In the genomic region with DNA sequence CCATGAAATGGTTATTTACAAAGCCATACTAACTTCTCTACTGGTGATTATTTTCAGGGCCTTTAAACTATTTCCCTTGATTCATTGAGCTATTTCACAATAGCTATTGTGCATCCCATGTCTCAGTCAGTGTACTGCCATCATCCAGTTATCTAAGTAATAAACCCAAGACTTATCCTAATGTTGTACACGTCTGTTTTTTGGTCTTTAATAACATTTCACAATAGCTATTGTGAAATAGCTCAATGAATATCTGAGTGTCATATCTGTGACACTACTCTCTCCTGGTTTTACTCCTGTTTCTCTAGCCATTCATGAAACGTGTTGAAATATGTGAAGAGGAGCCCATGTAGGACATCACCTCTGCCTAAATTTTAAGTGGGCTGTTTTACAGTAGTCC, we compare ENCODE assay signal across 24 cellular contexts. TPM values are rescaled to one million over a fixed set of nuclear protein-coding genes. Genes with fewer than 3 reads are reported as not detected.
"Had no signal": no experiment of that assay in that cellular context is flagged by ENCODE, and none has a peak within 500 bp of the region (broad histone marks: within the 10 kb centered on the region; RNA-seq: fewer than 3 reads in every experiment).

No MANE protein-coding gene starts in this region.

- H3K4me3 Mint-ChIP-seq: activated CD4-positive, alpha-beta memory T cell treated with anti-CD3 and anti-CD28 coated beads, Interleukin-2, amount 10 ng/mL, durations not matched to agents 7 days and 5 days; activated T-cell treated with anti-CD3 and anti-CD28 coated beads, Interleukin-2, amount 50 U/mL, for 4 hours; brain; endodermal cell; immature natural killer cell; nephron progenitor cell; type B pancreatic cell; WTC11 had no signal

- H3K9me3 ChIP-seq: heart left ventricle, right atrium auricular region had no signal

- H3K4me2 ChIP-seq: smooth muscle cell had no signal

- H3K4me1 ChIP-seq: heart left ventricle, right atrium auricular region had no signal

- H3K27me3 ChIP-seq: dorsolateral prefrontal cortex, heart left ventricle, right atrium auricular region had no signal

- H3K4me1 Mint-ChIP-seq: activated CD4-positive, alpha-beta memory T cell treated with anti-CD3 and anti-CD28 coated beads, Interleukin-2, amount 10 ng/mL, durations not matched to agents 7 days and 5 days; brain; endodermal cell; immature natural killer cell; nephron progenitor cell; WTC11 had no signal

- H3K4me3 ChIP-seq: dorsolateral prefrontal cortex, heart left ventricle, right atrium auricular region, smooth muscle cell had no signal

- H3K9me3 Mint-ChIP-seq: endodermal cell, nephron progenitor cell, type B pancreatic cell, WTC11 had no signal

- FAIRE-seq: TTC549 had no signal

- H3K27ac ChIP-seq: dorsolateral prefrontal cortex, heart left ventricle, right atrium auricular region had no signal

- H3K27ac Mint-ChIP-seq: activated CD4-positive, alpha-beta memory T cell treated with anti-CD3 and anti-CD28 coated beads, Interleukin-2, amount 10 ng/mL, durations not matched to agents 7 days and 5 days; activated naive CD4-positive, alpha-beta T cell treated with anti-CD3 and anti-CD28 coated beads, Interleukin-2, amount 50 U/mL, for 72 hours; brain; endodermal cell; immature natural killer cell; nephron progenitor cell; progenitor cell of endocrine pancreas; type B pancreatic cell; WTC11 had no signal

- ATAC-seq: activated naive CD4-positive, alpha-beta T cell treated with anti-CD3 and anti-CD28 coated beads, Interleukin-2, amount 50 U/mL, for 72 hours; activated T-cell treated with anti-CD3 and anti-CD28 coated beads, Interleukin-2, amount 50 U/mL, for 4 hours; heart left ventricle; stimulated activated naive CD8-positive, alpha-beta T cell treated with anti-CD3 and anti-CD28 coated beads, Interleukin-15, Interleukin-2, amounts not matched to agents 100 U/mL and 50 U/mL, for 24 hours; WTC11 had no signal

- DNase-seq: activated CD4-positive, alpha-beta memory T cell treated with anti-CD3 and anti-CD28 coated beads, Interleukin-2, amount 10 ng/mL, durations not matched to agents 7 days and 5 days; activated CD4-positive, alpha-beta T cell treated with anti-CD3 and anti-CD28 coated beads for 4 hours; activated effector memory CD4-positive, alpha-beta T cell treated with anti-CD3 and anti-CD28 coated beads, Interleukin-2, amount 50 U/mL, for 16 hours; activated T-cell treated with anti-CD3 and anti-CD28 coated beads, Interleukin-2, amount 50 U/mL, for 4 hours; dorsolateral prefrontal cortex; endodermal cell; erythroblast; foreskin melanocyte; heart left ventricle; immature natural killer cell; nephron progenitor cell; occipital lobe; stimulated activated CD4-positive, alpha-beta T cell treated with anti-CD3 and anti-CD28 coated beads, Interleukin-4, amount 100 ng/mL, for 4 hours; stimulated activated CD8-positive, alpha-beta memory T cell treated with anti-CD3 and anti-CD28 coated beads, Interleukin-4, amount 100 ng/mL, for 48 hours; stimulated activated naive CD8-positive, alpha-beta T cell treated with anti-CD3 and anti-CD28 coated beads, Interleukin-15, Interleukin-2, amounts not matched to agents 100 U/mL and 50 U/mL, for 24 hours; SW 1271 had no signal

- H3K36me3 Mint-ChIP-seq: type B pancreatic cell, WTC11 had no signal

RNA-seq across cellular contexts. Expression of gene TMEM140, which starts 36.5 kb away (rescaled TPM):
- total RNA-seq: endodermal cell, smooth muscle cell, WTC11 had no signal
